In the genomic region with DNA sequence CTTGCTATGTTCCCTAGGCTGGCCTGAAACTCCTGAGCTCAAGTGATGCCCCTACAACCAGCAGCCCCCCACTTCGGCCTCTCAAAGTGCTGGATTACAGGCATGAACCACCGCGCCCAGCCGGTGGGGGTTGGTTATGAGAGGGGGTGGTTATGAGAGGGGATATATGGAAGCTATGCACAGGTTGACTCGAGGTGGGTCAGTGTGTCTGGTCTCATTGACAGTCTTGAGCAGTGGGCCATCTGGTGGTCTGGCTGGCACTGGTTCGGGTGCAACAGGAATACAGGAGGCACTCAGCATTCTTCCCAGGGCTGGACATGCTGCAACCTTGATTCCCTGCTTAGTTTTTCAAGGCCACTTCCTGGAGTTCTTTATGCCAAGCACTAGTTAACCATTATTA, we compare ENCODE assay signal across 3 cellular contexts.
TF ChIP-seq lines count a peak whose summit lies in the region.

No MANE protein-coding gene starts in this region.

TF ChIP-seq in A549, 52 proteins besides CTCF, POLR2A, EP300 and RAD21:
- TF ChIP-seq HEYL (CRISPR knock-in tag; IDR thresholded peaks at IDR 0.05): no peak
- no peak for TF ChIP-seq ZSCAN20 (CRISPR knock-in tag; IDR thresholded peaks at IDR 0.05)
- TF ChIP-seq, protein P1, sequence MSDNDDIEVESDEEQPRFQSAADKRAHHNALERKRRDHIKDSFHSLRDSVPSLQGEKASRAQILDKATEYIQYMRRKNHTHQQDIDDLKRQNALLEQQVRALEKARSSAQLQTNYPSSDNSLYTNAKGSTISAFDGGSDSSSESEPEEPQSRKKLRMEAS (IDR thresholded peaks at IDR 0.05): no peak
- TF ChIP-seq EHF (CRISPR knock-in tag; IDR thresholded peaks at IDR 0.05): no peak

TF ChIP-seq in HCT116, 20 proteins besides CTCF, POLR2A, EP300 and RAD21:
- TF ChIP-seq CBX3 (IDR thresholded peaks at IDR 0.05; ENCODE audit: low read depth): no peak

TF ChIP-seq in SK-N-SH treated with all-trans-retinoic acid at 6 μM for 48 hours, 23 proteins besides CTCF, POLR2A, EP300 and RAD21:
- TF ChIP-seq SNAI2 (CRISPR knock-in tag; IDR thresholded peaks at IDR 0.05) (no peak), CSRNP3 (CRISPR knock-in tag; IDR thresholded peaks at IDR 0.05) (no peak), TCF4 (CRISPR knock-in tag; IDR thresholded peaks at IDR 0.05; ENCODE audit: borderline replicate concordance) (no peak)
